8 cellular contexts compared by ENCODE assay signal in the genomic region with DNA sequence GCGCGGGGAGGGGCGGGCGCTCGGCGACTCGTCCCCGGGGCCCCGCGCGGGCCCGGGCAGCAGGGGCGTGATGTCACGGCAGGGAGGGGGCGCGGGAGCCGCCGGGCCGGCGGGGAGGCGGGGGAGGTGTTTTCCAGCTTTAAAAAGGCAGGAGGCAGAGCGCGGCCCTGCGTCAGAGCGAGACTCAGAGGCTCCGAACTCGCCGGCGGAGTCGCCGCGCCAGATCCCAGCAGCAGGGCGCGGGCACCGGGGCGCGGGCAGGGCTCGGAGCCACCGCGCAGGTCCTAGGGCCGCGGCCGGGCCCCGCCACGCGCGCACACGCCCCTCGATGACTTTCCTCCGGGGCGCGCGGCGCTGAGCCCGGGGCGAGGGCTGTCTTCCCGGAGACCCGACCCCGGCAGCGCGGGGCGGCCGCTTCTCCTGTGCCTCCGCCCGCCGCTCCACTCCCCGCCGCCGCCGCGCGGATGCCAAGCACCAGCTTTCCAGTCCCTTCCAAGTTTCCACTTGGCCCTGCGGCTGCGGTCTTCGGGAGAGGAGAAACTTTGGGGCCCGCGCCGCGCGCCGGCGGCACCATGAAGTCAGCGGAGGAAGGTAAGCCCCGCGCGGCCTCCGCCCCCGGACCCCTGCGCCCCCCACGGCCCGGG. TPM values are rescaled to one million over a fixed set of nuclear protein-coding genes. Genes with fewer than 3 reads are reported as not detected.
DNase-seq lines count a peak whose midpoint lies in the region; ATAC-seq and TF ChIP-seq lines count a peak whose summit lies in the region.

TSS of gene NFATC1 (plus strand) at position 170 of the 644 bp plus-strand sequence. CDS start at position 465, 295 bp downstream.

- CTCF ChIA-PET in HEK293T (lab: Yijun Ruan, JAX), result interaction anchor here (1.1 kb wide), 1 partner anchor 17 kb away, joined by 3 read pairs; no protein-coding TSS in a partner anchor
- CTCF ChIA-PET in RWPE1 (lab: Yijun Ruan, JAX), result interaction anchor here (0.6 to 1.0 kb wide), 3 partner anchors 15 to 132 kb away, joined by 3 to 5 read pairs (median 3); no protein-coding TSS in a partner anchor

- peaks cover 60 to 82% (median 70%) of the 10 kb centered on the region in 3 donors for H3K27me3 Mint-ChIP-seq in CD14-positive monocyte (ENCODE audit: low read depth in 3 of 3)
- H3K27me3 Mint-ChIP-seq in activated naive CD8-positive, alpha-beta T cell, result no peaks in the 10 kb centered on the region

- DNase-seq in CD14-positive monocyte (ENCODE audit: low spot score) (no peak), HEK293T (ENCODE audit: extremely low spot score) (peak; percentile 64), RWPE1 (ENCODE audit: low spot score) (peak; percentile 62), heart left ventricle (peak; percentile 89 to 92 (median 91)), retina (peak; percentile 57), pons (ENCODE audit: low spot score) (no peak)

- intact Hi-C loops in CD14-positive monocyte (cut with micrococcal nuclease), result loop anchor here in 1 of 2 donors (10.0 kb wide), 1 partner anchor 279 kb away; the partner anchor contains the start of gene CTDP1
- intact Hi-C loops in heart left ventricle (cut with DNase I), result loop anchor here in 8 of 10 donors (2.0 to 10.0 kb wide), 7 partner anchors 61 to 639 kb away; partner anchors contain the start of gene RBFA (in 1 of the 8)

- no peaks in the 10 kb centered on the region for H3K9me3 ChIP-seq in heart left ventricle

- peak within 1 kb of the TSS; percentile 48 to 88 (median 69) for H3K4me3 ChIP-seq in heart left ventricle

- no peaks in the 10 kb centered on the region for H3K36me3 ChIP-seq in heart left ventricle

- peak within 1 kb of the TSS; percentile 98 for H3K27ac ChIP-seq in RWPE1
- peak within 1 kb of the TSS; percentile 87 to 97 (median 95) for H3K27ac ChIP-seq in heart left ventricle

- ATAC-seq in heart left ventricle (peak; percentile 50 to 69 (median 58)), GM18519 (IDR thresholded peaks at IDR 0.05; ENCODE audit: low FRiP score, unreplicated experiment) (no peak)

- H3K27ac Mint-ChIP-seq in CD14-positive monocyte, result peak within 1 kb of the TSS in 4 of 7 donors; percentile 20 to 86 (median 61)
- peak within 1 kb of the TSS; percentile 81 for H3K27ac Mint-ChIP-seq in activated naive CD8-positive, alpha-beta T cell

- peaks cover 10 to 12% of the 10 kb centered on the region in 2 donors for H3K36me3 Mint-ChIP-seq in CD14-positive monocyte
- H3K36me3 Mint-ChIP-seq in activated naive CD8-positive, alpha-beta T cell, result peaks cover 3% of the 10 kb centered on the region

- WGBS in heart left ventricle, 4 donors, result 0 to 1% (median 0%) methylated on average over 23 to 91 of the region's 91 CpGs; no CpG with 5 or more reads in 1 of the 4 donors

- H3K4me1 ChIP-seq in heart left ventricle, result peaks cover 0 to 59% (median 32%) of the 10 kb centered on the region in 12 donors

- H3K27me3 ChIP-seq in heart left ventricle, result peaks cover 0 to 34% (median 0%) of the 10 kb centered on the region in 9 donors

- H3K4me1 Mint-ChIP-seq in CD14-positive monocyte, result peaks cover 24% of the 10 kb centered on the region
- peaks cover 29% of the 10 kb centered on the region for H3K4me1 Mint-ChIP-seq in activated naive CD8-positive, alpha-beta T cell (ENCODE audit: low read depth)

- TF ChIP-seq CTCF in CD14-positive monocyte (IDR thresholded peaks at IDR 0.05), result no peak
- TF ChIP-seq CTCF in RWPE1 (conservative IDR thresholded peaks at IDR 0.05; ENCODE audit: low read depth), result no peak
- TF ChIP-seq CTCF in heart left ventricle (IDR thresholded peaks at IDR 0.05), result no peak

- peak in 1 of 2 donors; percentile 82 for TF ChIP-seq POLR2A in heart left ventricle (IDR thresholded peaks at IDR 0.05)

- POLR2A ChIA-PET in HEK293T (lab: Yijun Ruan, JAX) (no interaction called here), RWPE1 (lab: Yijun Ruan, JAX; ENCODE audit: low non-redundant PET) (no interaction called here)

- peak within 1 kb of the TSS; percentile 77 to 84 for H3K4me3 Mint-ChIP-seq in CD14-positive monocyte
- peak within 1 kb of the TSS; percentile 87 for H3K4me3 Mint-ChIP-seq in activated naive CD8-positive, alpha-beta T cell

- peaks cover 0 to 19% (median 6%) of the 10 kb centered on the region in 7 donors for H3K9me3 Mint-ChIP-seq in CD14-positive monocyte
- H3K9me3 Mint-ChIP-seq in activated naive CD8-positive, alpha-beta T cell (ENCODE audit: low read depth), result no peaks in the 10 kb centered on the region

TF ChIP-seq in HEK293T, 16 proteins besides CTCF, POLR2A, EP300 and RAD21:
- TF ChIP-seq HDGF (IDR thresholded peaks at IDR 0.05; ENCODE audit: borderline replicate concordance) (no peak), BHLHE40 (IDR thresholded peaks at IDR 0.05; ENCODE audit: borderline replicate concordance) (no peak), ELF4 (IDR thresholded peaks at IDR 0.05) (no peak), TARDBP (IDR thresholded peaks at IDR 0.05) (no peak), FOXK2 (IDR thresholded peaks at IDR 0.05) (no peak), LEF1 (IDR thresholded peaks at IDR 0.05; ENCODE audit: borderline replicate concordance) (no peak), ZNF384 (IDR thresholded peaks at IDR 0.05) (no peak)
- TF ChIP-seq, protein P1, sequence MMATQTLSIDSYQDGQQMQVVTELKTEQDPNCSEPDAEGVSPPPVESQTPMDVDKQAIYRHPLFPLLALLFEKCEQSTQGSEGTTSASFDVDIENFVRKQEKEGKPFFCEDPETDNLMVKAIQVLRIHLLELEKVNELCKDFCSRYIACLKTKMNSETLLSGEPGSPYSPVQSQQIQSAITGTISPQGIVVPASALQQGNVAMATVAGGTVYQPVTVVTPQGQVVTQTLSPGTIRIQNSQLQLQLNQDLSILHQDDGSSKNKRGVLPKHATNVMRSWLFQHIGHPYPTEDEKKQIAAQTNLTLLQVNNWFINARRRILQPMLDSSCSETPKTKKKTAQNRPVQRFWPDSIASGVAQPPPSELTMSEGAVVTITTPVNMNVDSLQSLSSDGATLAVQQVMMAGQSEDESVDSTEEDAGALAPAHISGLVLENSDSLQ (IDR thresholded peaks at IDR 0.05), result no peak

RNA-seq across cellular contexts. Expression of gene NFATC1, which starts in this region (rescaled TPM):
- 1 to 10 TPM; 7.8 to 8.3 TPM for polyA plus RNA-seq in CD14-positive monocyte
- 10 to 100 TPM; 11.1 to 26.7 (median 15.7) TPM for total RNA-seq in heart left ventricle
- 10 to 100 TPM in 1 of 2 donors, 1 to 10 TPM in 1; 6.5 to 10.5 TPM for polyA plus RNA-seq in heart left ventricle

Comparison
In these comparisons a context has a peak if more than half of its experiments do, and no peak if none do; other contexts are left out.
1. DNase-seq: peak in HEK293T (single experiment), RWPE1 (single experiment), heart left ventricle (5 of 5) and retina (single experiment); none in CD14-positive monocyte (single experiment) and pons (single experiment).